In genomic region chr12:131438874-131439273, GRCh38 we compare ENCODE assay signal across 25 cellular contexts.
DNase-seq lines count a peak whose midpoint lies in the region; TF ChIP-seq lines count a peak whose summit lies in the region.
"Had no signal": no experiment of that assay in that cellular context is flagged by ENCODE, and none has a peak within 500 bp of the region (broad histone marks: within the 10 kb centered on the region; RNA-seq: fewer than 3 reads in every experiment).

No MANE protein-coding gene starts in this region.

- H3K27ac Mint-ChIP-seq in neural progenitor cell = no peak overlapping the region
- H3K27ac Mint-ChIP-seq: activated CD4-positive, alpha-beta memory T cell treated with anti-CD3 and anti-CD28 coated beads for 36 hours; activated T-helper 1 cell treated with anti-CD3 and anti-CD28 coated beads, Interleukin-12 subunit alpha, Interleukin-12 subunit beta, Interleukin-2, Interleukin-4 antibody, amounts not matched to agents 30 ng/mL and 10 ng/mL and 1 ng/mL, durations not matched to agents 14 hours and 24 hours and 36 hours; CD4-positive, CD25-positive, alpha-beta regulatory T cell had no signal

- H3K79me2 ChIP-seq in neural progenitor cell (ENCODE audit: low read depth) = no peaks in the 10 kb centered on the region

- no peak for TF ChIP-seq POLR2A in vagina (IDR thresholded peaks at IDR 0.05)

- H3K4me3 ChIP-seq in neural progenitor cell = no peak overlapping the region
- H3K4me3 ChIP-seq in vagina = no peak overlapping the region
- H3K4me3 ChIP-seq: breast epithelium, lung, right lobe of liver had no signal

- no peaks in the 10 kb centered on the region for H3K27me3 ChIP-seq in neural progenitor cell
- H3K27me3 ChIP-seq in vagina = no peaks in the 10 kb centered on the region
- H3K27me3 ChIP-seq: right lobe of liver had no signal

- H3K36me3 Mint-ChIP-seq in neural progenitor cell = no peaks in the 10 kb centered on the region
- H3K36me3 Mint-ChIP-seq: activated CD4-positive, alpha-beta memory T cell treated with anti-CD3 and anti-CD28 coated beads for 36 hours; CD4-positive, CD25-positive, alpha-beta regulatory T cell had no signal

- H3K9ac ChIP-seq in neural progenitor cell = no peak overlapping the region

- H3K4me3 Mint-ChIP-seq in neural progenitor cell = no peak overlapping the region
- H3K4me3 Mint-ChIP-seq: activated CD4-positive, alpha-beta memory T cell treated with anti-CD3 and anti-CD28 coated beads for 36 hours; activated T-helper 1 cell treated with anti-CD3 and anti-CD28 coated beads, Interleukin-12 subunit alpha, Interleukin-12 subunit beta, Interleukin-2, Interleukin-4 antibody, amounts not matched to agents 30 ng/mL and 10 ng/mL and 1 ng/mL, durations not matched to agents 14 hours and 24 hours and 36 hours; CD4-positive, CD25-positive, alpha-beta regulatory T cell; neural crest cell had no signal

- peaks cover 2% of the 10 kb centered on the region for H3K9me3 Mint-ChIP-seq in neural progenitor cell
- H3K9me3 Mint-ChIP-seq: activated CD4-positive, alpha-beta memory T cell treated with anti-CD3 and anti-CD28 coated beads for 36 hours; activated T-helper 1 cell treated with anti-CD3 and anti-CD28 coated beads, Interleukin-12 subunit alpha, Interleukin-12 subunit beta, Interleukin-2, Interleukin-4 antibody, amounts not matched to agents 30 ng/mL and 10 ng/mL and 1 ng/mL, durations not matched to agents 14 hours and 24 hours and 36 hours; CD4-positive, CD25-positive, alpha-beta regulatory T cell; neural crest cell had no signal

- H3K9me3 ChIP-seq in neural progenitor cell (ENCODE audit: low read depth) = no peaks in the 10 kb centered on the region
- no peaks in the 10 kb centered on the region for H3K9me3 ChIP-seq in vagina
- H3K9me3 ChIP-seq: breast epithelium, right lobe of liver had no signal

- H4K20me1 ChIP-seq in neural progenitor cell (ENCODE audit: low read depth) = no peaks in the 10 kb centered on the region

- H3F3A ChIP-seq in neural progenitor cell (ENCODE audit: low read depth) = no peaks in the 10 kb centered on the region

- H2AFZ ChIP-seq in neural progenitor cell (replicated peaks) = no peak overlapping the region

- peaks cover 29% of the 10 kb centered on the region for H3K4me1 Mint-ChIP-seq in neural progenitor cell
- H3K4me1 Mint-ChIP-seq: CD4-positive, CD25-positive, alpha-beta regulatory T cell had no signal

- H3K36me3 ChIP-seq in neural progenitor cell (no peaks in the 10 kb centered on the region), vagina (no peaks in the 10 kb centered on the region)
- H3K36me3 ChIP-seq: breast epithelium, right lobe of liver had no signal

- TF ChIP-seq CTCF in neural progenitor cell (IDR thresholded peaks at IDR 0.05) (peak; percentile 27), vagina (IDR thresholded peaks at IDR 0.05) (no peak)

- peaks cover 7% of the 10 kb centered on the region for H3K27me3 Mint-ChIP-seq in neural progenitor cell (ENCODE audit: insufficient read depth, low read depth)

- H3K4me2 ChIP-seq in neural progenitor cell = no peak overlapping the region

- peak; percentile 42 to 53 for DNase-seq in SHP77 (lab: John Stamatoyannopoulos, UW)
- DNase-seq in SHP77 treated with DMSO at 0.1 percent for 48 hours (lab: John Stamatoyannopoulos, UW) = no peak
- peak; percentile 64 for DNase-seq in ecto neural progenitor cell (ENCODE audit: low spot score)
- DNase-seq in neural progenitor cell (ENCODE audit: low spot score) = peak; percentile 30
- peak; percentile 64 to 84 for DNase-seq in vagina (ENCODE audit: extremely low spot score in 2 of 2)
- no peak for DNase-seq in HT-29 (ENCODE audit: low spot score)
- no peak for DNase-seq in activated effector memory CD4-positive, alpha-beta T cell treated with Interleukin-2 at 50 U/mL for 16 hours
- DNase-seq in germinal center (ENCODE audit: low spot score) = no peak
- DNase-seq: activated CD4-positive, alpha-beta memory T cell treated with anti-CD3 and anti-CD28 coated beads for 36 hours; activated CD4-positive, CD25-positive, alpha-beta regulatory T cell treated with anti-CD3 and anti-CD28 coated beads, Interleukin-2, amount 50 U/mL, for 72 hours; activated CD8-positive, alpha-beta memory T cell treated with anti-CD3 and anti-CD28 coated beads, Interleukin-2, amount 50 U/mL, for 4 hours; activated naive CD4-positive, alpha-beta T cell treated with anti-CD3 and anti-CD28 coated beads, Interleukin-2, amount 50 U/mL, for 16 hours; CD4-positive, CD25-positive, alpha-beta regulatory T cell; effector CD4-positive, alpha-beta T cell; glutamatergic neuron; Karpas-422; NCI-H1436; NCI-H2081 treated with DMSO at 0.1 percent for 48 hours; right lobe of liver; stimulated activated naive CD4-positive, alpha-beta T cell had no signal

- no peak overlapping the region for H3K27ac ChIP-seq in neural progenitor cell
- H3K27ac ChIP-seq in vagina = peak overlapping the region; percentile 64
- H3K27ac ChIP-seq: breast epithelium, epithelial cell of prostate, right lobe of liver had no signal

- H3K4me1 ChIP-seq in neural progenitor cell = no peaks in the 10 kb centered on the region
- H3K4me1 ChIP-seq in vagina = peaks cover 8% of the 10 kb centered on the region
- H3K4me1 ChIP-seq: breast epithelium, right lobe of liver had no signal

- intact Hi-C loops in vagina (cut with DNase I) = no loop called here

Comparison
In these comparisons a context has a peak if more than half of its experiments do, and no peak if none do; other contexts are left out.
1. DNase-seq: peak in SHP77 (2 of 2), ecto neural progenitor cell (single experiment), neural progenitor cell (single experiment) and vagina (2 of 2); none in SHP77 treated with DMSO at 0.1 percent for 48 hours (single experiment), HT-29 (single experiment), activated effector memory CD4-positive, alpha-beta T cell treated with Interleukin-2 at 50 U/mL for 16 hours (single experiment) and germinal center (single experiment).